26 cellular contexts compared by ENCODE assay signal in the genomic region with DNA sequence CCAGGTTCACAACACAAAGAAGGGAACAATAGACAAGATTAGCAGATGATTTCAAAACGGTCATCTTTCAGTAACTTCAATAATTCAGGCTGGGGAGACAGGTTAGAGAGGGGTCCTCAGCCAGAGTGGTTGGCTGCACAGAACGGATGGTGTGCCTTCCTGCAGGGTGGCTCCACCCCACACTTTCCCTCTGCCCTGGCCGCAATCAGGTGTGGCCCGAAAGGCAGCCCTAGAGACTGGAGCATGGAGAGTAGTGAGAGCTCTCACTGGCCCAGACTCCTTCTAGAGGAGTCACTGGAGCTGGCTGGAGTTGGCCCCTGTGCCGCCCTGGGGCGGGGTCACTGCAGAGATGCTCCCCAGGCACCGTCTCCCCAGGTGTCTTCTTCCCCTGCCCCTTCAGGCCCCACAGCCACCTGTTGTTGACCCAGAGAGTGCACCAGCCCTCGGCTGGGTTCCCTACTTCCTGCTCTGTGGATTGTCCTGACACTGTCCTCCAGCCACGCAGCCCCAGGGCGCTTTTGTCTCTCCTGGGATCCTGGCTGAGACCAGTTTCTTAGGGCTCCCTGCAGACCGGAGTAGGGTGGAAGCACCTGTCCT.
A peak's percentile ranks its signal among the peaks of the same experiment; 100 is the strongest.
DNase-seq lines count a peak whose midpoint lies in the region; ATAC-seq, FAIRE-seq and TF ChIP-seq lines count a peak whose summit lies in the region.
"Had no signal": no experiment of that assay in that cellular context is flagged by ENCODE, and none has a peak within 500 bp of the region (broad histone marks: within the 10 kb centered on the region; RNA-seq: fewer than 3 reads in every experiment).

No MANE protein-coding gene starts in this region.

- CTCF ChIA-PET in OCI-LY7 (lab: Charles Lee; ENCODE audit: unreplicated experiment): no interaction called here

- no peaks in the 10 kb centered on the region for H4K20me1 ChIP-seq in OCI-LY7 (ENCODE audit: insufficient read depth, low read length)

- H3K27ac ChIP-seq in OCI-LY7 (ENCODE audit: low read depth, low read length, poor library complexity, severe bottlenecking) (no peak overlapping the region), kidney (ENCODE audit: low read depth in 2 of 2, low read length in 2 of 2) (no peak overlapping the region), upper lobe of right lung (no peak overlapping the region)
- H3K27ac ChIP-seq: hepatocyte, parathyroid adenoma, thoracic aorta had no signal

- H3K4me1 ChIP-seq in OCI-LY7 (ENCODE audit: insufficient read depth, low read length, poor library complexity, severe bottlenecking) (peaks cover 46% of the 10 kb centered on the region), kidney (ENCODE audit: control insufficient read depth in 1 of 2, insufficient read depth in 1 of 2, low read depth in 1 of 2, low read length in 2 of 2) (no peaks in the 10 kb centered on the region), upper lobe of right lung (no peaks in the 10 kb centered on the region)
- H3K4me1 ChIP-seq: parathyroid adenoma had no signal

- DNase-seq in cardiac septum (ENCODE audit: low spot score) (peak; percentile 71), Right ventricle myocardium inferior (ENCODE audit: missing footprints) (no peak), OCI-LY7 (ENCODE audit: low spot score) (peak; percentile 58), kidney (peak; percentile 69), upper lobe of right lung (peak; percentile 52), T-helper 9 cell (no peak), hypothalamus (lab: John Stamatoyannopoulos, UW) (no peak)
- DNase-seq: ACHN; activated CD4-positive, alpha-beta memory T cell treated with anti-CD3 and anti-CD28 coated beads, Interleukin-2, amount 10 ng/mL, durations not matched to agents 7 days and 5 days; activated naive CD4-positive, alpha-beta T cell treated with anti-CD3 and anti-CD28 coated beads for 36 hours; activated T-cell treated with anti-CD3 and anti-CD28 coated beads, Interleukin-2, amount 50 U/mL, for 1 hour; anterior cingulate cortex; CD4-positive, alpha-beta T cell; DMS53; foreskin melanocyte; GOT3; KBM-7; naive thymus-derived CD4-positive, alpha-beta T cell; NCI-H2081 treated with DMSO at 0.1 percent for 48 hours; NCI-H524 had no signal

- H3K36me3 ChIP-seq in OCI-LY7 (ENCODE audit: insufficient read depth, low read length) (no peaks in the 10 kb centered on the region), kidney (ENCODE audit: control insufficient read depth in 1 of 2, insufficient read depth in 2 of 2, low read length in 2 of 2) (no peaks in the 10 kb centered on the region), upper lobe of right lung (no peaks in the 10 kb centered on the region)
- H3K36me3 ChIP-seq: thoracic aorta had no signal

- no peak overlapping the region; the same call in 1 of the 2 replicates for H2AFZ ChIP-seq in OCI-LY7 (ENCODE audit: low read length)
- H2AFZ ChIP-seq: hepatocyte, parathyroid adenoma had no signal

- ATAC-seq in Right ventricle myocardium inferior (no peak), upper lobe of right lung (peak; percentile 39), GM19351 (IDR thresholded peaks at IDR 0.05; ENCODE audit: unreplicated experiment) (no peak)
- ATAC-seq: GM12878; naive thymus-derived CD4-positive, alpha-beta T cell; sciatic nerve had no signal

- FAIRE-seq in kidney (lab: Jason Lieb, UNC): no peak
- FAIRE-seq: GM12878 had no signal

- no peak for TF ChIP-seq CTCF in OCI-LY7 (conservative IDR thresholded peaks at IDR 0.05; ENCODE audit: low read length)
- no peak for TF ChIP-seq CTCF in kidney (IDR thresholded peaks at IDR 0.05; ENCODE audit: borderline replicate concordance, extremely low read depth, insufficient read depth)
- TF ChIP-seq CTCF in upper lobe of right lung (IDR thresholded peaks at IDR 0.05): no peak

- H3K79me2 ChIP-seq in OCI-LY7 (ENCODE audit: insufficient read depth, low read depth, low read length): no peaks in the 10 kb centered on the region
- H3K79me2 ChIP-seq: hepatocyte, parathyroid adenoma had no signal

- POLR2A ChIA-PET in OCI-LY7 (lab: Charles Lee): no interaction called here

- H3K9ac ChIP-seq in kidney (ENCODE audit: low read length in 2 of 2): no peak overlapping the region
- H3K9ac ChIP-seq: parathyroid adenoma had no signal

- H3K27me3 ChIP-seq in upper lobe of right lung: no peaks in the 10 kb centered on the region
- H3K27me3 ChIP-seq: hepatocyte had no signal

- H3K4me3 ChIP-seq in OCI-LY7 (ENCODE audit: low read depth, low read length, poor library complexity, severe bottlenecking) (no peak overlapping the region), kidney (ENCODE audit: low read length in 2 of 2) (no peak overlapping the region), upper lobe of right lung (no peak overlapping the region)
- H3K4me3 ChIP-seq: GM12878, hepatocyte, thoracic aorta had no signal

- intact Hi-C loops in cardiac septum (cut with DNase I) (no loop called here), Right ventricle myocardium inferior (cut with DNase I) (no loop called here), OCI-LY7 (cut with micrococcal nuclease; ENCODE audit: unreplicated experiment) (no loop called here), kidney (cut with DNase I) (no loop called here), upper lobe of right lung (cut with DNase I) (no loop called here)

- peak overlapping the region; percentile 36; the same call in 1 of the 2 replicates for H3K4me2 ChIP-seq in OCI-LY7 (ENCODE audit: low read length)
- H3K4me2 ChIP-seq: hepatocyte had no signal

- H3K9me3 ChIP-seq in OCI-LY7 (ENCODE audit: low read length) (no peaks in the 10 kb centered on the region), kidney (ENCODE audit: control insufficient read depth in 1 of 2, low read length in 2 of 2) (no peaks in the 10 kb centered on the region), upper lobe of right lung (no peaks in the 10 kb centered on the region)
- H3K9me3 ChIP-seq: thoracic aorta had no signal

- BruUV-seq in OCI-LY7 (replicated peaks; lab: Mats Ljungman, UMichigan): no TSS peak

- H3K9me2 ChIP-seq in OCI-LY7 (ENCODE audit: insufficient read depth, low read length): no peaks in the 10 kb centered on the region

Comparison
In these comparisons a context has a peak if more than half of its experiments do, and no peak if none do; other contexts are left out.
1. DNase-seq: peak in cardiac septum (single experiment), OCI-LY7 (single experiment), kidney (single experiment) and upper lobe of right lung (single experiment); none in Right ventricle myocardium inferior (single experiment), T-helper 9 cell (single experiment) and hypothalamus (0 of 51).